Comparison of ENCODE assay signal across 6 cellular contexts in genomic region chr10:47565517-47565920, GRCh38. TPM values are rescaled to one million over a fixed set of nuclear protein-coding genes. Genes with fewer than 3 reads are reported as not detected.
A peak's percentile ranks its signal among the peaks of the same experiment; 100 is the strongest.
DNase-seq lines count a peak whose midpoint lies in the region; ATAC-seq, FAIRE-seq and TF ChIP-seq lines count a peak whose summit lies in the region.
"Not testable (repeated sequence)": the region's sequence is repeated elsewhere in the genome, so short reads cannot be mapped to it uniquely, and the experiment has no call there.

No MANE protein-coding gene starts in this region.

- not testable (repeated sequence) for DNase-seq in RWPE2 (ENCODE audit: low spot score); foreskin keratinocyte; mucosa of descending colon; stimulated activated naive CD8-positive, alpha-beta T cell treated with anti-CD3 and anti-CD28 coated beads, Interleukin-15, amount 100 ng/mL, for 72 hours
- peak; percentile 37 for DNase-seq in kidney
- peak; percentile 3 for DNase-seq in retina

- not testable (repeated sequence) for H3K27ac Mint-ChIP-seq in stimulated activated naive CD8-positive, alpha-beta T cell treated with anti-CD3 and anti-CD28 coated beads, Interleukin-15, amount 100 ng/mL, for 72 hours

- H3K4me3 Mint-ChIP-seq in stimulated activated naive CD8-positive, alpha-beta T cell treated with anti-CD3 and anti-CD28 coated beads, Interleukin-15, amount 100 ng/mL, for 72 hours = not testable (repeated sequence)

- ATAC-seq in RWPE2 (ENCODE audit: low read depth) (peak; percentile 57), foreskin keratinocyte (peak; percentile 19), mucosa of descending colon (peak; percentile 32)
- ATAC-seq in stimulated activated naive CD8-positive, alpha-beta T cell treated with anti-CD3 and anti-CD28 coated beads, Interleukin-15, amount 100 ng/mL, for 72 hours = peak; percentile 61

- not testable (repeated sequence) for H3K9ac ChIP-seq in kidney (ENCODE audit: low read length in 2 of 2)

- not testable (repeated sequence) for H3K27me3 Mint-ChIP-seq in stimulated activated naive CD8-positive, alpha-beta T cell treated with anti-CD3 and anti-CD28 coated beads, Interleukin-15, amount 100 ng/mL, for 72 hours

- not testable (repeated sequence) for H3K4me1 Mint-ChIP-seq in stimulated activated naive CD8-positive, alpha-beta T cell treated with anti-CD3 and anti-CD28 coated beads, Interleukin-15, amount 100 ng/mL, for 72 hours

- H3K27ac ChIP-seq in RWPE2 (ENCODE audit: poor library complexity, severe bottlenecking); foreskin keratinocyte; kidney (ENCODE audit: low read depth in 2 of 2, low read length in 2 of 2): not testable (repeated sequence)

- not testable (repeated sequence) for H3K4me1 ChIP-seq in RWPE2 (ENCODE audit: insufficient read depth, poor library complexity, severe bottlenecking); foreskin keratinocyte; kidney (ENCODE audit: control insufficient read depth in 1 of 2, insufficient read depth in 1 of 2, low read depth in 1 of 2, low read length in 2 of 2); mucosa of descending colon (ENCODE audit: low read depth)

- intact Hi-C loops in kidney (cut with DNase I); mucosa of descending colon (cut with DNase I, micrococcal nuclease): not testable (repeated sequence)

- FAIRE-seq in kidney (lab: Jason Lieb, UNC) = not testable (repeated sequence)

- H3K9me3 ChIP-seq in RWPE2 (ENCODE audit: severe bottlenecking); kidney (ENCODE audit: control insufficient read depth in 1 of 2, low read length in 2 of 2); mucosa of descending colon: not testable (repeated sequence)

- H3K4me3 ChIP-seq in RWPE2 (ENCODE audit: severe bottlenecking); kidney (ENCODE audit: low read length in 2 of 2); mucosa of descending colon: not testable (repeated sequence)

- not testable (repeated sequence) for H3K36me3 ChIP-seq in RWPE2 (ENCODE audit: low read depth); kidney (ENCODE audit: control insufficient read depth in 1 of 2, insufficient read depth in 2 of 2, low read length in 2 of 2); mucosa of descending colon (ENCODE audit: low read depth)

- not testable (repeated sequence) for TF ChIP-seq CTCF in RWPE2 (IDR thresholded peaks at IDR 0.05; ENCODE audit: poor library complexity, severe bottlenecking); foreskin keratinocyte (conservative IDR thresholded peaks at IDR 0.05); kidney (IDR thresholded peaks at IDR 0.05; ENCODE audit: borderline replicate concordance, extremely low read depth, insufficient read depth); mucosa of descending colon (IDR thresholded peaks at IDR 0.05)

- H3K9me3 Mint-ChIP-seq in stimulated activated naive CD8-positive, alpha-beta T cell treated with anti-CD3 and anti-CD28 coated beads, Interleukin-15, amount 100 ng/mL, for 72 hours = not testable (repeated sequence)

- H3K27me3 ChIP-seq in RWPE2 (ENCODE audit: insufficient read depth, poor library complexity, severe bottlenecking); foreskin keratinocyte: not testable (repeated sequence)

RNA-seq across cellular contexts. Expression of gene AGAP9, which starts 42.1 kb away (rescaled TPM):
- total RNA-seq in foreskin keratinocyte (2.9 and 4.5 TPM in 2 replicates), kidney (10.3 TPM), mucosa of descending colon (10 to 100 TPM in 2 of 3 donors, 1 to 10 TPM in 1; 6.9 to 17.4 (median 10.9) TPM)
- polyA plus RNA-seq in foreskin keratinocyte (1.4 and 2.7 TPM in 2 replicates), kidney (ENCODE audit: insufficient read depth, low read depth, low replicate concordance) (9.1 TPM)
